In genomic region chr1:146376309-146376707, GRCh38 we compare ENCODE assay signal across 8 cellular contexts.
A peak's percentile ranks its signal among the peaks of the same experiment; 100 is the strongest.
DNase-seq lines count a peak whose midpoint lies in the region; ATAC-seq and TF ChIP-seq lines count a peak whose summit lies in the region.
"Not testable (repeated sequence)": the region's sequence is repeated elsewhere in the genome, so short reads cannot be mapped to it uniquely, and the experiment has no call there.

No MANE protein-coding gene starts in this region.

- H3K9me3 Mint-ChIP-seq in activated naive CD8-positive, alpha-beta T cell (ENCODE audit: low read depth); stimulated activated naive CD8-positive, alpha-beta T cell treated with anti-CD3 and anti-CD28 coated beads, Interleukin-15, Interleukin-2, amounts not matched to agents 100 ng/mL and 50 ng/mL, for 24 hours: not testable (repeated sequence)

- H3K27ac Mint-ChIP-seq in T-helper 17 cell, result peak overlapping the region; percentile 96
- H3K27ac Mint-ChIP-seq in activated naive CD8-positive, alpha-beta T cell, result peak overlapping the region; percentile 98
- peak overlapping the region; percentile 99 for H3K27ac Mint-ChIP-seq in stimulated activated naive CD8-positive, alpha-beta T cell treated with anti-CD3 and anti-CD28 coated beads, Interleukin-15, Interleukin-2, amounts not matched to agents 100 ng/mL and 50 ng/mL, for 24 hours

- peak overlapping the region; percentile 60 for H3K4me3 ChIP-seq in osteoblast (ENCODE audit: insufficient read depth, low read length)

- not testable (repeated sequence) for H4K20me1 ChIP-seq in osteoblast (ENCODE audit: insufficient read depth, low read length)

- not testable (repeated sequence) for H3K9me3 ChIP-seq in T-helper 17 cell (ENCODE audit: control insufficient read depth, low read length, poor library complexity, severe bottlenecking); osteoblast (ENCODE audit: low read depth, low read length)

- not testable (repeated sequence) for TF ChIP-seq CTCF in osteoblast (IDR thresholded peaks at IDR 0.05; ENCODE audit: extremely low read depth, low read depth, low read length)

- DNase-seq in G401 (ENCODE audit: low spot score) (peak; percentile 89), NCI-H1694 treated with DMSO at 0.1 percent for 48 hours (lab: John Stamatoyannopoulos, UW) (peak; percentile 74), T-helper 17 cell (peak; percentile 59 to 74 (median 61)), glomerular visceral epithelial cell (ENCODE audit: extremely low spot score) (peak; percentile 75)
- not testable (repeated sequence) for DNase-seq in osteoblast (ENCODE audit: insufficient read length, low spot score, missing footprints)

- H3K4me1 ChIP-seq in osteoblast (ENCODE audit: insufficient read depth, low read length), result not testable (repeated sequence)

- H3K27me3 ChIP-seq in osteoblast (ENCODE audit: insufficient read depth, low read length), result not testable (repeated sequence)

- H3K4me3 Mint-ChIP-seq in T-helper 17 cell, result peak overlapping the region; percentile 88
- peak overlapping the region; percentile 87 for H3K4me3 Mint-ChIP-seq in activated naive CD8-positive, alpha-beta T cell
- peak overlapping the region; percentile 78 for H3K4me3 Mint-ChIP-seq in stimulated activated naive CD8-positive, alpha-beta T cell treated with anti-CD3 and anti-CD28 coated beads, Interleukin-15, Interleukin-2, amounts not matched to agents 100 ng/mL and 50 ng/mL, for 24 hours

- peak overlapping the region; percentile 37 for H3K27ac ChIP-seq in osteoblast (ENCODE audit: low read depth, low read length)

- not testable (repeated sequence) for H3K79me2 ChIP-seq in osteoblast (ENCODE audit: insufficient read depth, low read length)

- not testable (repeated sequence) for H3K36me3 Mint-ChIP-seq in T-helper 17 cell (ENCODE audit: low read depth); activated naive CD8-positive, alpha-beta T cell; stimulated activated naive CD8-positive, alpha-beta T cell treated with anti-CD3 and anti-CD28 coated beads, Interleukin-15, Interleukin-2, amounts not matched to agents 100 ng/mL and 50 ng/mL, for 24 hours (ENCODE audit: low read depth)

- ATAC-seq in HG02759 (IDR thresholded peaks at IDR 0.05; ENCODE audit: unreplicated experiment) (peak; percentile 56), T-helper 17 cell (peak; percentile 64)

- in situ Hi-C loops in G401 (cut with HindIII; ENCODE audit: low sequenced_read_pairs), result not testable (repeated sequence)

- H2AFZ ChIP-seq in osteoblast (ENCODE audit: low read length), result not testable (repeated sequence)

- H3K4me1 Mint-ChIP-seq in T-helper 17 cell, result peaks cover 17% of the 10 kb centered on the region
- peaks cover 16% of the 10 kb centered on the region for H3K4me1 Mint-ChIP-seq in activated naive CD8-positive, alpha-beta T cell (ENCODE audit: low read depth)
- peaks cover 19% of the 10 kb centered on the region for H3K4me1 Mint-ChIP-seq in stimulated activated naive CD8-positive, alpha-beta T cell treated with anti-CD3 and anti-CD28 coated beads, Interleukin-15, Interleukin-2, amounts not matched to agents 100 ng/mL and 50 ng/mL, for 24 hours (ENCODE audit: low read depth)

- peak overlapping the region; percentile 45 for H3K4me2 ChIP-seq in osteoblast (ENCODE audit: insufficient read depth, low read length)

- not testable (repeated sequence) for H3K36me3 ChIP-seq in osteoblast (ENCODE audit: insufficient read depth, low read length)

- H3K27me3 Mint-ChIP-seq in T-helper 17 cell; activated naive CD8-positive, alpha-beta T cell; stimulated activated naive CD8-positive, alpha-beta T cell treated with anti-CD3 and anti-CD28 coated beads, Interleukin-15, Interleukin-2, amounts not matched to agents 100 ng/mL and 50 ng/mL, for 24 hours: not testable (repeated sequence)
